8 cellular contexts compared by ENCODE assay signal in the genomic region with DNA sequence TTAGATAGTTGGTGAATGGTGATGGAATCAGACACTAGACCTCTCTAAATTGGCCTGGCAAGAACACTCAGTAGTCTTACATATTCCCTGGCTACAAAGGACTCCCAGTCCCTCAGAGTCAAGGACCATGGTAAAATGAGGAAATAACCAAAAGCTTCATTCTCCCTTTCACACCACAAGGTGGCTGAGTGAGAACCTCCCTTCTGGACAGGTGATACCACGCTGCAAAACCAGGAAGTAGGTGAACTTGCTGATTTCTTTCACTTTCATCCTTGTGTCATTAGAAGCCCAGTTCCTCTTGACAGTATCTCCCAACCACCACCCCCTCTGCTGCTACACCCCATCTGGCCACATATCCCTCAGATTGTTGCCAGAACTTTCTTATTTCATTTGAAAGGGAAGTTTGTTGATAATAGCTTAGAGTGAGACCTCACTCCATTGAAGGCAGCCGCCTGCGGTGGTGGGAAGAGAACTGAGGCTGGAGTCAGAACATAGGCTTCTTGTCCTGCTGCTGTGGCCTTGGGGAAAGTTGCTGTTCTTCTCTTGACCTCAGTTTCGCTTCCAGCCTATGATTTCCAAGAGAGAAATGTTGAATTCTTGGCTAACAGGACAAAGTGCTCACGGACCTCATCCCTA.
A peak's percentile ranks its signal among the peaks of the same experiment; 100 is the strongest.
DNase-seq lines count a peak whose midpoint lies in the region; ATAC-seq, FAIRE-seq and TF ChIP-seq lines count a peak whose summit lies in the region.

No MANE protein-coding gene starts in this region.

- peaks cover 0 to 6% of the 10 kb centered on the region in 2 experiments for H3K9me3 ChIP-seq in H1 (ENCODE audit: insufficient read depth in 2 of 2, low read depth in 1 of 2, low read length in 1 of 2)

- H3K4me1 Mint-ChIP-seq in osteocyte (ENCODE audit: unreplicated experiment), result no peaks in the 10 kb centered on the region

- no peaks in the 10 kb centered on the region for H4K20me1 ChIP-seq in H1 (replicated peaks in 1 of 2; ENCODE audit: control insufficient read depth in 1 of 2, insufficient read depth in 2 of 2, low read length in 2 of 2)

- ATAC-seq in GM21576 (IDR thresholded peaks at IDR 0.05; ENCODE audit: unreplicated experiment) (peak; percentile 69), left cardiac atrium (no peak)

- no peak overlapping the region for H3K4me3 ChIP-seq in Jurkat, Clone E6-1 (ENCODE audit: low read length)
- H3K4me3 ChIP-seq in H1 (ENCODE audit: extremely low read depth in 1 of 4, insufficient read depth in 2 of 4, low read depth in 3 of 4, low read length in 4 of 4), result no peak overlapping the region

- TF ChIP-seq POLR2A in H1 (IDR thresholded peaks at IDR 0.05; ENCODE audit: control extremely low read depth in 1 of 2, low read depth in 2 of 2, low read length in 2 of 2), result no peak

- no peak overlapping the region for H3K27ac ChIP-seq in H1 (ENCODE audit: low read depth, low read length)

- no peaks in the 10 kb centered on the region for H3K36me3 Mint-ChIP-seq in osteocyte (ENCODE audit: unreplicated experiment)

- H3K27ac Mint-ChIP-seq in osteocyte (ENCODE audit: unreplicated experiment), result no peak overlapping the region

- no peak overlapping the region for H3K4me3 Mint-ChIP-seq in osteocyte (ENCODE audit: unreplicated experiment)

- H3K27me3 Mint-ChIP-seq in osteocyte (ENCODE audit: unreplicated experiment), result no peaks in the 10 kb centered on the region

- TF ChIP-seq EP300 in H1 (IDR thresholded peaks at IDR 0.05; ENCODE audit: borderline replicate concordance in 1 of 2, low read depth in 2 of 2, low read length in 2 of 2), result no peak

- no peak overlapping the region for H3K56ac ChIP-seq in H1 (replicated peaks; ENCODE audit: insufficient read length, low read depth, low read length)

- no peak overlapping the region for H2BK20ac ChIP-seq in H1 (ENCODE audit: low read length)

- H3K9ac ChIP-seq in H1 (replicated peaks in 1 of 4; ENCODE audit: extremely low read depth in 1 of 4, low read depth in 3 of 4, low read length in 3 of 4), result no peak overlapping the region

- H3K36me3 ChIP-seq in H1 (ENCODE audit: control insufficient read depth in 2 of 4, insufficient read depth in 4 of 4, low read length in 3 of 4), result no peaks in the 10 kb centered on the region

- 75% methylated on average over 5 of the region's 5 CpGs; no CpG with 5 or more reads in 1 of the 2 experiments for WGBS in H1 (ENCODE audit: extremely low coverage in 1 of 2, insufficient coverage in 1 of 2, insufficient read length in 1 of 2, insufficient replicate concordance in 2 of 2, low coverage in 1 of 2, low lambda C conversion rate in 2 of 2, missing lambda C conversion rate in 1 of 2), 2 experiments

- no peak overlapping the region for H4K5ac ChIP-seq in H1 (ENCODE audit: insufficient read length, low read depth, low read length)

- H3K23ac ChIP-seq in H1 (ENCODE audit: insufficient read length), result no peak overlapping the region

- no peak overlapping the region for H3K4me2 ChIP-seq in H1 (ENCODE audit: insufficient read depth in 1 of 2, low read depth in 2 of 2, low read length in 2 of 2)

- no peak overlapping the region for H3K4ac ChIP-seq in H1 (replicated peaks; ENCODE audit: insufficient read length, low read depth, low read length)

- no peak overlapping the region for H4K8ac ChIP-seq in H1 (ENCODE audit: extremely low read depth, insufficient read depth, low read length)

- no peak overlapping the region for H2BK120ac ChIP-seq in H1 (replicated peaks; ENCODE audit: low read depth, low read length)

- H3K79me2 ChIP-seq in H1 (ENCODE audit: control insufficient read depth in 1 of 2, insufficient read depth in 2 of 2, low read length in 2 of 2), result no peaks in the 10 kb centered on the region

- no peak overlapping the region for H2BK15ac ChIP-seq in H1 (ENCODE audit: low read length)

- intact Hi-C loops in left cardiac atrium (cut with DNase I), result no loop called here

- H3K9me3 Mint-ChIP-seq in osteocyte (ENCODE audit: unreplicated experiment), result peaks cover 26% of the 10 kb centered on the region

- TF ChIP-seq CTCF in H1 (IDR thresholded peaks at IDR 0.05; ENCODE audit: control extremely low read depth in 1 of 3, insufficient read depth in 1 of 3, low read depth in 1 of 3, low read length in 3 of 3) (peak in 2 of 3 experiments; percentile 49 to 61; a peak in 3 of 4 replicates), osteocyte (IDR thresholded peaks at IDR 0.05) (no peak)

- H2BK5ac ChIP-seq in H1 (ENCODE audit: low read depth, low read length), result no peak overlapping the region

- TF ChIP-seq RAD21 in H1 (IDR thresholded peaks at IDR 0.05 in 1 of 2, conservative IDR thresholded peaks at IDR 0.05 in 1 of 2; ENCODE audit: low read depth in 2 of 2, low read length in 2 of 2), result peak; percentile 42 to 54; a peak in 3 of 4 replicates

- no peaks in the 10 kb centered on the region for H3K23me2 ChIP-seq in H1 (ENCODE audit: low read depth, low read length)

- no peak overlapping the region for H4K91ac ChIP-seq in H1 (replicated peaks; ENCODE audit: insufficient read length, low read length)

- H3K79me1 ChIP-seq in H1 (ENCODE audit: low read depth, low read length), result no peaks in the 10 kb centered on the region

- H3K27me3 ChIP-seq in H1 (replicated peaks in 1 of 4; ENCODE audit: control insufficient read depth in 3 of 4, extremely low read depth in 1 of 4, insufficient read depth in 3 of 4, low read length in 3 of 4), result no peaks in the 10 kb centered on the region

- H3K4me1 ChIP-seq in H1 (replicated peaks in 1 of 4; ENCODE audit: control insufficient read depth in 3 of 4, insufficient read depth in 4 of 4, low read length in 3 of 4), result peaks cover 0 to 4% (median 1%) of the 10 kb centered on the region in 4 experiments; a peak in 2 of 7 replicates

- H2AK5ac ChIP-seq in H1 (ENCODE audit: low read depth, low read length), result no peak overlapping the region

- peak; percentile 32 for FAIRE-seq in H1 (lab: Jason Lieb, UNC)
- no peak for FAIRE-seq in HTR-8/SVneo (lab: Jason Lieb, UNC)

- DNase-seq in NCI-H526 (lab: John Stamatoyannopoulos, UW), result peak; percentile 22 to 47
- DNase-seq in NCI-H526 treated with DMSO at 0.1 percent for 48 hours (lab: John Stamatoyannopoulos, UW), result no peak
- DNase-seq in Jurkat, Clone E6-1 (ENCODE audit: low read depth, low spot score), result peak; percentile 50
- DNase-seq in H1 (ENCODE audit: low read depth in 1 of 2, low spot score in 2 of 2), result no peak
- DNase-seq in HTR-8/SVneo (ENCODE audit: insufficient read length, low spot score), result no peak
- no peak for DNase-seq in left cardiac atrium
- no peak for DNase-seq in osteocyte (ENCODE audit: extremely low spot score, unreplicated experiment)

- 0 out of 2 replicates have a peak overlapping the region, but pooled peaks have one; percentile 61 for H2AFZ ChIP-seq in H1 (ENCODE audit: low read length)

- H2BK12ac ChIP-seq in H1 (ENCODE audit: low read depth, low read length), result no peak overlapping the region

- no peak overlapping the region for H3K18ac ChIP-seq in H1 (ENCODE audit: extremely low read depth, low read length)

- CTCF ChIA-PET in H1 (lab: Charles Lee; ENCODE audit: partially characterized antibody), result interaction anchor here (0.7 to 7.3 kb wide), 29 partner anchors 9 to 442 kb away, joined by 3 to 31 read pairs (median 4); no protein-coding TSS in a partner anchor

- POLR2A ChIA-PET in H1 (lab: Charles Lee; ENCODE audit: partially characterized antibody), result no interaction called here

- no peak overlapping the region for H3K14ac ChIP-seq in H1 (ENCODE audit: insufficient read length)

TF ChIP-seq in H1, 55 proteins besides CTCF, POLR2A, EP300 and RAD21:
- no peak for TF ChIP-seq MAX (IDR thresholded peaks at IDR 0.05)
- no peak for TF ChIP-seq CHD1 (IDR thresholded peaks at IDR 0.05; ENCODE audit: low read depth, low read length)
- no peak for TF ChIP-seq ZNF274 (IDR thresholded peaks at IDR 0.05; ENCODE audit: borderline replicate concordance, extremely low read depth, low read length)
- TF ChIP-seq, protein P1, sequence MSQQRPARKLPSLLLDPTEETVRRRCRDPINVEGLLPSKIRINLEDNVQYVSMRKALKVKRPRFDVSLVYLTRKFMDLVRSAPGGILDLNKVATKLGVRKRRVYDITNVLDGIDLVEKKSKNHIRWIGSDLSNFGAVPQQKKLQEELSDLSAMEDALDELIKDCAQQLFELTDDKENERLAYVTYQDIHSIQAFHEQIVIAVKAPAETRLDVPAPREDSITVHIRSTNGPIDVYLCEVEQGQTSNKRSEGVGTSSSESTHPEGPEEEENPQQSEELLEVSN (IDR thresholded peaks at IDR 0.05), result no peak
- TF ChIP-seq JUND (IDR thresholded peaks at IDR 0.05; ENCODE audit: low read length), result no peak
- no peak for TF ChIP-seq KDM5A (IDR thresholded peaks at IDR 0.05; ENCODE audit: low read length)
- TF ChIP-seq TCF12 (IDR thresholded peaks at IDR 0.05; ENCODE audit: low read depth, low read length), result no peak

Comparison
In these comparisons a context has a peak if more than half of its experiments do, and no peak if none do; other contexts are left out.
1. DNase-seq: peak in NCI-H526 (2 of 2) and Jurkat, Clone E6-1 (single experiment); none in NCI-H526 treated with DMSO at 0.1 percent for 48 hours (single experiment), H1 (0 of 2), HTR-8/SVneo (single experiment), left cardiac atrium (single experiment) and osteocyte (single experiment).